Comparison of ENCODE assay signal across 1 cellular context in genomic region chr5:43486353-43486752, GRCh38.
TF ChIP-seq lines count a peak whose summit lies in the region.

No MANE protein-coding gene starts in this region.

TF ChIP-seq in HepG2, 621 proteins besides CTCF, POLR2A, EP300 and RAD21 (continued from another document):
- TF ChIP-seq ZNF407 (CRISPR knock-in tag; IDR thresholded peaks at IDR 0.05; ENCODE audit: not compliant biosample characterization), result no peak
- TF ChIP-seq ZNF563 (CRISPR knock-in tag; IDR thresholded peaks at IDR 0.05), result no peak
- TF ChIP-seq ARID2 (CRISPR knock-in tag; IDR thresholded peaks at IDR 0.05; ENCODE audit: borderline replicate concordance), result no peak
- TF ChIP-seq NR2F1 (CRISPR knock-in tag; IDR thresholded peaks at IDR 0.05), result no peak
- TF ChIP-seq STAG1 (CRISPR knock-in tag; IDR thresholded peaks at IDR 0.05), result no peak
- TF ChIP-seq ZNF639 (CRISPR knock-in tag; conservative IDR thresholded peaks at IDR 0.05), result no peak
- TF ChIP-seq GATA4 (IDR thresholded peaks at IDR 0.05; ENCODE audit: borderline replicate concordance, low read depth), result no peak
- peak; percentile 27; the same call in 1 of the 2 replicates for TF ChIP-seq CEBPB (IDR thresholded peaks at IDR 0.05; ENCODE audit: borderline replicate concordance, low read depth, low read length)
- no peak for TF ChIP-seq FOXC1 (CRISPR knock-in tag; IDR thresholded peaks at IDR 0.05; ENCODE audit: borderline replicate concordance)
- TF ChIP-seq ZNF574 (CRISPR knock-in tag; IDR thresholded peaks at IDR 0.05), result 0 out of 2 replicates have a peak, but pooled peaks have one; percentile 28
- TF ChIP-seq MXD1 (CRISPR knock-in tag; IDR thresholded peaks at IDR 0.05), result no peak
- no peak for TF ChIP-seq ZNF430 (CRISPR knock-in tag; IDR thresholded peaks at IDR 0.05)
